Comparison of ENCODE assay signal across 32 cellular contexts in genomic region chr7:144796919-144797318, GRCh38.
"Had no signal": no experiment of that assay in that cellular context is flagged by ENCODE, and none has a peak within 500 bp of the region (broad histone marks: within the 10 kb centered on the region; RNA-seq: fewer than 3 reads in every experiment).

No MANE protein-coding gene starts in this region.

- H3K36me3 ChIP-seq: adrenal gland, brain microvascular endothelial cell, breast epithelium had no signal

- FAIRE-seq: astrocyte, TTC549 had no signal

- H3K9me3 ChIP-seq: adrenal gland, breast epithelium had no signal

- H3K4me1 ChIP-seq: adrenal gland, breast epithelium had no signal

- H3K4me3 ChIP-seq: adrenal gland, body of pancreas, breast epithelium had no signal

- DNase-seq: activated B cell treated with CpG ODN at 0.5 μM for 24 hours; activated CD4-positive, alpha-beta memory T cell treated with anti-CD3 and anti-CD28 coated beads for 36 hours; activated CD4-positive, alpha-beta T cell treated with anti-CD3 and anti-CD28 coated beads for 4 hours; activated CD4-positive, alpha-beta T cell treated with anti-CD3 and anti-CD28 coated beads, Interleukin-2, amount 10 ng/mL, durations not matched to agents 24 days and 14 days; activated CD4-positive, alpha-beta T cell treated with anti-CD3 and anti-CD28 coated beads, Interleukin-2, amount 50 U/mL, for 1 hour; activated CD4-positive, alpha-beta T cell treated with anti-CD3 and anti-CD28 coated beads, Interleukin-2, amount 50 U/mL, for 4 hours; activated CD4-positive, CD25-positive, alpha-beta regulatory T cell treated with anti-CD3 and anti-CD28 coated beads, Interleukin-2, amount 50 U/mL, for 72 hours; activated CD8-positive, alpha-beta memory T cell treated with anti-CD3 and anti-CD28 coated beads, Interleukin-2, amount 50 U/mL, for 4 hours; activated CD8-positive, alpha-beta T cell treated with anti-CD3 and anti-CD28 coated beads for 36 hours; activated effector memory CD4-positive, alpha-beta T cell treated with anti-CD3 and anti-CD28 coated beads, Interleukin-2, amount 50 U/mL, for 16 hours; activated gamma-delta T cell treated with Interleukin-2 at 50 U/mL for 16 hours; activated naive CD4-positive, alpha-beta T cell; activated naive CD4-positive, alpha-beta T cell treated with anti-CD3 and anti-CD28 coated beads for 36 hours; activated naive CD4-positive, alpha-beta T cell treated with anti-CD3 and anti-CD28 coated beads, Interleukin-2, amount 50 U/mL, for 16 hours; activated naive CD8-positive, alpha-beta T cell treated with anti-CD3 and anti-CD28 coated beads for 36 hours; activated T-cell treated with anti-CD3 and anti-CD28 coated beads for 4 hours; activated T-cell treated with anti-CD3 and anti-CD28 coated beads, Interleukin-2, amount 50 U/mL, for 1 hour; activated T-cell treated with anti-CD3 and anti-CD28 coated beads, Interleukin-2, amount 50 U/mL, for 4 hours; activated T-cell treated with anti-CD3 and anti-CD28 coated beads, Interleukin-2, amount 50 U/mL, for 72 hours; adrenal gland; amniotic stem cell; aorta; body of pancreas; brain microvascular endothelial cell; central memory CD4-positive, alpha-beta T cell; T-cell; T-helper 2 cell; T-helper 9 cell had no signal

- H3K27me3 ChIP-seq: adrenal gland, body of pancreas, brain microvascular endothelial cell, breast epithelium had no signal

- H3K27ac ChIP-seq: adrenal gland, body of pancreas, brain microvascular endothelial cell, breast epithelium, VCaP had no signal
